16 cellular contexts compared by ENCODE assay signal in genomic region chr11:68935066-68935465, GRCh38. TPM values are rescaled to one million over a fixed set of nuclear protein-coding genes. Genes with fewer than 3 reads are reported as not detected.
DNase-seq lines count a peak whose midpoint lies in the region; ATAC-seq and TF ChIP-seq lines count a peak whose summit lies in the region.
"Had no signal": no experiment of that assay in that cellular context is flagged by ENCODE, and none has a peak within 500 bp of the region (broad histone marks: within the 10 kb centered on the region; RNA-seq: fewer than 3 reads in every experiment).

No MANE protein-coding gene starts in this region.

- TF ChIP-seq POLR2A in spleen (IDR thresholded peaks at IDR 0.05), result no peak

- no peak overlapping the region for H3K4me3 Mint-ChIP-seq in chondrocyte (ENCODE audit: unreplicated experiment)
- H3K4me3 Mint-ChIP-seq: CD8-positive, alpha-beta memory T cell; HFFc6 had no signal

- DNase-seq in D341Med (ENCODE audit: low spot score), result peak; percentile 9
- peak; percentile 75 for DNase-seq in chondrocyte (ENCODE audit: low spot score)
- peak; percentile 59 for DNase-seq in spleen
- no peak for DNase-seq in mucosa of descending colon
- DNase-seq: 8988T; AML-193; Caco-2; CD8-positive, alpha-beta memory T cell; DMS53; HCEC 1CT; HFFc6 had no signal

- H3K9me3 Mint-ChIP-seq in chondrocyte (ENCODE audit: low read depth), result no peaks in the 10 kb centered on the region
- H3K9me3 Mint-ChIP-seq: CD8-positive, alpha-beta memory T cell; HFFc6 had no signal

- H3K4me1 ChIP-seq in muscle layer of colon (ENCODE audit: insufficient read depth, low read length) (peaks cover 67% of the 10 kb centered on the region), spleen (no peaks in the 10 kb centered on the region), mucosa of descending colon (ENCODE audit: low read depth) (no peaks in the 10 kb centered on the region)
- H3K4me1 ChIP-seq: Caco-2 had no signal

- no peak for ATAC-seq in HG02973 (IDR thresholded peaks at IDR 0.05; ENCODE audit: unreplicated experiment)
- ATAC-seq in GM18511 (IDR thresholded peaks at IDR 0.05; ENCODE audit: unreplicated experiment), result no peak
- no peak for ATAC-seq in mucosa of descending colon

- no peaks in the 10 kb centered on the region for H3K4me1 Mint-ChIP-seq in chondrocyte (ENCODE audit: low read depth)
- H3K4me1 Mint-ChIP-seq: CD8-positive, alpha-beta memory T cell had no signal

- H3K4me3 ChIP-seq in muscle layer of colon (ENCODE audit: low read depth in 1 of 2, low read length in 2 of 2) (no peak overlapping the region), spleen (no peak overlapping the region), mucosa of descending colon (no peak overlapping the region)
- H3K4me3 ChIP-seq: BLaER1 had no signal

- 95 to 98% (median 96%) methylated on average over 15 of the region's 15 CpGs for WGBS in spleen, 5 donors

- H3K9ac ChIP-seq in muscle layer of colon (ENCODE audit: low read length), result peak overlapping the region; percentile 65
- H3K9ac ChIP-seq: BLaER1 had no signal

- no peak overlapping the region for H3K27ac Mint-ChIP-seq in chondrocyte (ENCODE audit: unreplicated experiment)
- H3K27ac Mint-ChIP-seq: HFFc6 had no signal

- TF ChIP-seq CTCF in chondrocyte (IDR thresholded peaks at IDR 0.05), result no peak
- TF ChIP-seq CTCF in spleen (IDR thresholded peaks at IDR 0.05 in 8 of 11, conservative IDR thresholded peaks at IDR 0.05 in 3 of 11), result no peak
- no peak for TF ChIP-seq CTCF in mucosa of descending colon (IDR thresholded peaks at IDR 0.05)

- H3K27me3 ChIP-seq in muscle layer of colon (ENCODE audit: control insufficient read depth in 1 of 2, insufficient read depth in 2 of 2, low read length in 2 of 2) (no peaks in the 10 kb centered on the region), spleen (replicated peaks in 1 of 7) (no peaks in the 10 kb centered on the region)
- H3K27me3 ChIP-seq: BLaER1 had no signal

- H3K36me3 Mint-ChIP-seq in chondrocyte (ENCODE audit: low read depth), result peaks cover 17% of the 10 kb centered on the region

- H3K9me3 ChIP-seq in muscle layer of colon (ENCODE audit: low read length) (no peaks in the 10 kb centered on the region), spleen (no peaks in the 10 kb centered on the region), mucosa of descending colon (no peaks in the 10 kb centered on the region)
- H3K9me3 ChIP-seq: BLaER1, Caco-2 had no signal

- peak overlapping the region; percentile 93 for H3K27ac ChIP-seq in muscle layer of colon (ENCODE audit: low read depth, low read length)
- no peak overlapping the region for H3K27ac ChIP-seq in spleen
- H3K27ac ChIP-seq: BLaER1 had no signal

- H3K27me3 Mint-ChIP-seq in chondrocyte (ENCODE audit: low read depth), result no peaks in the 10 kb centered on the region
- H3K27me3 Mint-ChIP-seq: CD8-positive, alpha-beta memory T cell had no signal

- intact Hi-C loops in spleen (cut with DNase I; ENCODE audit: low total_unique reads) (no loop called here), mucosa of descending colon (cut with DNase I, micrococcal nuclease) (no loop called here)

- peaks cover 77% of the 10 kb centered on the region for H3K36me3 ChIP-seq in muscle layer of colon (ENCODE audit: insufficient read depth, low read length)
- peaks cover 0 to 100% (median 85%) of the 10 kb centered on the region in 6 donors for H3K36me3 ChIP-seq in spleen
- H3K36me3 ChIP-seq in mucosa of descending colon (ENCODE audit: low read depth), result no peaks in the 10 kb centered on the region

RNA-seq across cellular contexts. Expression of gene IGHMBP2, which starts 31.4 kb away (rescaled TPM):
- total RNA-seq in chondrocyte (17.4 to 21.4 TPM (median 18.1 TPM) in 3 replicates), spleen (10 to 100 TPM; 15.6 to 31.6 (median 25.3) TPM), mucosa of descending colon (10 to 100 TPM; 19.7 to 44.7 (median 25.8) TPM)
- polyA plus RNA-seq in spleen, result 10 to 100 TPM in 2 of 3 donors, 1 to 10 TPM in 1; 8.2 to 24.1 (median 21.7) TPM

RNA-seq across cellular contexts. Expression of gene MRPL21, which starts 31.4 kb away (rescaled TPM):
- 31.5 to 41.4 TPM (median 36.9 TPM) in 3 replicates for total RNA-seq in chondrocyte
- total RNA-seq in spleen, result 10 to 100 TPM; 11.2 to 37.4 (median 32.9) TPM
- 10 to 100 TPM; 50.5 to 81.0 (median 62.2) TPM for polyA plus RNA-seq in spleen
- 10 to 100 TPM; 49.2 to 78.4 (median 72.6) TPM for total RNA-seq in mucosa of descending colon

RNA-seq across cellular contexts. Expression of gene MRGPRD, which starts 45.7 kb away (rescaled TPM):
- total RNA-seq in chondrocyte (not detected in 3 replicates), spleen (not detected), mucosa of descending colon (under 1 TPM in 1 of 3 donors, not detected in 2; 0.41 TPM)
- not detected for polyA plus RNA-seq in spleen
- total RNA-seq: Caco-2; CD8-positive, alpha-beta memory T cell; H1; HFFc6 had no signal
- polyA plus RNA-seq: CD8-positive, alpha-beta memory T cell; H1 had no signal

Comparison
In these comparisons a context has a peak if more than half of its experiments do, and no peak if none do; other contexts are left out.
1. DNase-seq: peak in D341Med (single experiment), chondrocyte (single experiment) and spleen (single experiment); none in mucosa of descending colon (0 of 3).